In genomic region chr6:75499640-75500039, GRCh38 we compare ENCODE assay signal across 19 cellular contexts. TPM values are rescaled to one million over a fixed set of nuclear protein-coding genes. Genes with fewer than 3 reads are reported as not detected.
"Had no signal": no experiment of that assay in that cellular context is flagged by ENCODE, and none has a peak within 500 bp of the region (broad histone marks: within the 10 kb centered on the region; RNA-seq: fewer than 3 reads in every experiment).

No MANE protein-coding gene starts in this region.

- H3K36me3 Mint-ChIP-seq: natural killer cell treated with Interleukin-12 subunit alpha and Interleukin-12 subunit beta and Interleukin-15 and Interleukin-18, amount 100 ng/mL, for 72 hours; neural progenitor cell; stimulated activated naive B cell treated with anti-CD40 and anti-IgM and Interleukin-4, amounts not matched to agents 10 μg/mL and 1 μg/mL and 100 μg/mL, for 72 hours had no signal

- H2AFZ ChIP-seq: neural progenitor cell had no signal

- H3K9me3 Mint-ChIP-seq: dendritic cell treated with granulocyte-macrophage colony-stimulating factor and Interleukin-4, amounts not matched to agents 40 ng/mL and 50 ng/mL, for 4 days; effector memory CD8-positive, alpha-beta T cell; natural killer cell treated with Interleukin-12 subunit alpha and Interleukin-12 subunit beta and Interleukin-15 and Interleukin-18, amount 100 ng/mL, for 72 hours; neural progenitor cell; stimulated activated naive B cell treated with anti-CD40 and anti-IgM and Interleukin-4, amounts not matched to agents 10 μg/mL and 1 μg/mL and 100 μg/mL, for 72 hours; stimulated activated naive CD8-positive, alpha-beta T cell treated with anti-CD3 and anti-CD28 coated beads, Interleukin-15, amount 100 ng/mL, for 72 hours had no signal

- H3K27ac ChIP-seq: esophagus squamous epithelium, neural progenitor cell, psoas muscle, right lobe of liver, testis had no signal

- H3K36me3 ChIP-seq: esophagus squamous epithelium, heart left ventricle, neural progenitor cell, right lobe of liver had no signal

- H3K4me1 Mint-ChIP-seq: neural progenitor cell had no signal

- ATAC-seq: effector memory CD8-positive, alpha-beta T cell; heart left ventricle; natural killer cell treated with Interleukin-12 subunit alpha and Interleukin-12 subunit beta and Interleukin-15 and Interleukin-18, amount 100 ng/mL, for 72 hours; psoas muscle; stimulated activated naive B cell treated with anti-CD40 and anti-IgM and Interleukin-4, amounts not matched to agents 10 μg/mL and 1 μg/mL and 100 μg/mL, for 72 hours; stimulated activated naive CD8-positive, alpha-beta T cell treated with anti-CD3 and anti-CD28 coated beads, Interleukin-15, amount 100 ng/mL, for 72 hours had no signal

- H3K9ac ChIP-seq: neural progenitor cell had no signal

- H3K9me3 ChIP-seq: esophagus squamous epithelium, heart left ventricle, psoas muscle, right lobe of liver, testis had no signal

- DNase-seq: cerebellar nuclear complex; effector memory CD8-positive, alpha-beta T cell; esophagus squamous epithelium; heart left ventricle; hippocampal formation; midbrain; nucleus accumbens; psoas muscle; retina; right lobe of liver; stimulated activated CD4-positive, alpha-beta T cell treated with anti-CD3 and anti-CD28 coated beads, Interleukin-2, amount 100 ng/mL, for 24 hours; stimulated activated CD4-positive, alpha-beta T cell treated with anti-CD3 and anti-CD28 coated beads, Interleukin-4, amount 100 ng/mL, for 4 hours; stimulated activated naive B cell treated with anti-CD40 and anti-IgM and Interleukin-4, amounts not matched to agents 10 μg/mL and 1 μg/mL and 100 μg/mL, for 72 hours; stimulated activated naive CD8-positive, alpha-beta T cell treated with anti-CD3 and anti-CD28 coated beads, Interleukin-15, amount 100 ng/mL, for 72 hours; testis; trophoblast cell had no signal

- H3K4me1 ChIP-seq: neural progenitor cell, right lobe of liver, testis had no signal

- H3K27me3 Mint-ChIP-seq: effector memory CD8-positive, alpha-beta T cell had no signal

- H3K27ac Mint-ChIP-seq: dendritic cell treated with granulocyte-macrophage colony-stimulating factor and Interleukin-4, amounts not matched to agents 40 ng/mL and 50 ng/mL, for 4 days; effector memory CD8-positive, alpha-beta T cell; natural killer cell treated with Interleukin-12 subunit alpha and Interleukin-12 subunit beta and Interleukin-15 and Interleukin-18, amount 100 ng/mL, for 72 hours; neural progenitor cell; stimulated activated naive B cell treated with anti-CD40 and anti-IgM and Interleukin-4, amounts not matched to agents 10 μg/mL and 1 μg/mL and 100 μg/mL, for 72 hours; stimulated activated naive CD8-positive, alpha-beta T cell treated with anti-CD3 and anti-CD28 coated beads, Interleukin-15, amount 100 ng/mL, for 72 hours had no signal

- H3K4me3 ChIP-seq: esophagus squamous epithelium, neural progenitor cell, psoas muscle, right lobe of liver, testis had no signal

- H3K27me3 ChIP-seq: esophagus squamous epithelium, heart left ventricle, neural progenitor cell, right lobe of liver, testis had no signal

- H3K4me3 Mint-ChIP-seq: dendritic cell treated with granulocyte-macrophage colony-stimulating factor and Interleukin-4, amounts not matched to agents 40 ng/mL and 50 ng/mL, for 4 days; effector memory CD8-positive, alpha-beta T cell; natural killer cell treated with Interleukin-12 subunit alpha and Interleukin-12 subunit beta and Interleukin-15 and Interleukin-18, amount 100 ng/mL, for 72 hours; neural progenitor cell; stimulated activated naive B cell treated with anti-CD40 and anti-IgM and Interleukin-4, amounts not matched to agents 10 μg/mL and 1 μg/mL and 100 μg/mL, for 72 hours; stimulated activated naive CD8-positive, alpha-beta T cell treated with anti-CD3 and anti-CD28 coated beads, Interleukin-15, amount 100 ng/mL, for 72 hours had no signal

- H3K4me2 ChIP-seq: neural progenitor cell had no signal

RNA-seq across cellular contexts. Expression of gene FILIP1, which starts 6.0 kb away (rescaled TPM):
- total RNA-seq: natural killer cell treated with Interleukin-12 subunit alpha and Interleukin-12 subunit beta and Interleukin-15 and Interleukin-18, amount 100 ng/mL, for 72 hours had no signal
